ENCODE assay signal across 17 cellular contexts in genomic region chr5:1640276-1640898, GRCh38.
"Had no signal": no experiment of that assay in that cellular context is flagged by ENCODE, and none has a peak within 500 bp of the region (broad histone marks: within the 10 kb centered on the region; RNA-seq: fewer than 3 reads in every experiment).

No MANE protein-coding gene starts in this region.

- ATAC-seq: activated CD4-positive, alpha-beta T cell treated with anti-CD3 and anti-CD28 coated beads for 36 hours; effector memory CD8-positive, alpha-beta T cell; mucosa of descending colon; sciatic nerve had no signal

- H3K4me1 ChIP-seq: colonic mucosa had no signal

- H3K4me3 ChIP-seq: colonic mucosa, esophagus muscularis mucosa, mucosa of descending colon had no signal

- DNase-seq: activated CD4-positive, alpha-beta T cell treated with anti-CD3 and anti-CD28 coated beads for 36 hours; activated CD4-positive, alpha-beta T cell treated with anti-CD3 and anti-CD28 coated beads, Interleukin-2, amount 50 U/mL, for 48 hours; activated naive CD8-positive, alpha-beta T cell treated with anti-CD3 and anti-CD28 coated beads for 36 hours; colonic mucosa; effector memory CD8-positive, alpha-beta T cell; hypothalamus; mesendoderm; mucosa of descending colon; stimulated activated CD4-positive, alpha-beta T cell treated with anti-CD3 and anti-CD28 coated beads, Interleukin-4, amount 100 ng/mL, for 1 hour; stimulated activated naive CD4-positive, alpha-beta T cell treated with Interleukin-2 at 50 U/mL for 16 hours had no signal

- H3K36me3 ChIP-seq: colonic mucosa, esophagus muscularis mucosa had no signal

- H3K4me3 Mint-ChIP-seq: activated B cell treated with CpG ODN at 0.5 μM for 24 hours; activated CD4-positive, alpha-beta T cell treated with anti-CD3 and anti-CD28 coated beads for 36 hours; activated naive CD8-positive, alpha-beta T cell treated with anti-CD3 and anti-CD28 coated beads for 36 hours; activated T-helper 1 cell treated with anti-CD3 and anti-CD28 coated beads, Interleukin-12 subunit alpha, Interleukin-12 subunit beta, Interleukin-2, Interleukin-4 antibody, amounts not matched to agents 30 ng/mL and 10 ng/mL and 1 ng/mL, durations not matched to agents 14 hours and 24 hours and 36 hours; central memory CD8-positive, alpha-beta T cell; effector memory CD8-positive, alpha-beta T cell; T-helper 1 cell treated with Interleukin-12 subunit alpha and Interleukin-12 subunit beta and Interleukin-4 antibody, amounts not matched to agents 30 μg/mL and 1 μg/mL, for 36 hours had no signal

- H3K36me3 Mint-ChIP-seq: activated naive CD8-positive, alpha-beta T cell treated with anti-CD3 and anti-CD28 coated beads for 36 hours had no signal

- H3K9me3 Mint-ChIP-seq: activated B cell treated with CpG ODN at 0.5 μM for 24 hours; activated naive CD8-positive, alpha-beta T cell treated with anti-CD3 and anti-CD28 coated beads for 36 hours; activated T-helper 1 cell treated with anti-CD3 and anti-CD28 coated beads, Interleukin-12 subunit alpha, Interleukin-12 subunit beta, Interleukin-2, Interleukin-4 antibody, amounts not matched to agents 30 ng/mL and 10 ng/mL and 1 ng/mL, durations not matched to agents 14 hours and 24 hours and 36 hours; central memory CD8-positive, alpha-beta T cell; effector memory CD8-positive, alpha-beta T cell; neural crest cell; T-helper 1 cell treated with Interleukin-12 subunit alpha and Interleukin-12 subunit beta and Interleukin-4 antibody, amounts not matched to agents 30 μg/mL and 1 μg/mL, for 36 hours had no signal

- H3K9me3 ChIP-seq: colonic mucosa, esophagus muscularis mucosa, mucosa of descending colon had no signal

- H3K27ac ChIP-seq: colonic mucosa, esophagus muscularis mucosa had no signal

- H3K27ac Mint-ChIP-seq: activated CD4-positive, alpha-beta T cell treated with anti-CD3 and anti-CD28 coated beads for 36 hours; activated naive CD8-positive, alpha-beta T cell treated with anti-CD3 and anti-CD28 coated beads for 36 hours; activated T-helper 1 cell treated with anti-CD3 and anti-CD28 coated beads, Interleukin-12 subunit alpha, Interleukin-12 subunit beta, Interleukin-2, Interleukin-4 antibody, amounts not matched to agents 30 ng/mL and 10 ng/mL and 1 ng/mL, durations not matched to agents 14 hours and 24 hours and 36 hours; effector memory CD8-positive, alpha-beta T cell; T-helper 1 cell treated with Interleukin-12 subunit alpha and Interleukin-12 subunit beta and Interleukin-4 antibody, amounts not matched to agents 30 μg/mL and 1 μg/mL, for 36 hours had no signal
